Comparison of ENCODE assay signal across 1 cellular context in genomic region chr16:88700322-88700635, GRCh38.
TF ChIP-seq lines count a peak whose summit lies in the region.

No MANE protein-coding gene starts in this region.

TF ChIP-seq in H1, 55 proteins besides CTCF, POLR2A, EP300 and RAD21:
- no peak for TF ChIP-seq CHD7 (IDR thresholded peaks at IDR 0.05; ENCODE audit: insufficient replicate concordance, low read length)
- no peak for TF ChIP-seq SIN3A (conservative IDR thresholded peaks at IDR 0.05 in 1 of 2, IDR thresholded peaks at IDR 0.05 in 1 of 2; ENCODE audit: low read depth in 1 of 2, low read length in 2 of 2)
- TF ChIP-seq KDM4A (IDR thresholded peaks at IDR 0.05; ENCODE audit: low read depth, low read length, severe bottlenecking), result no peak
- TF ChIP-seq YY1 (IDR thresholded peaks at IDR 0.05; ENCODE audit: low read depth, low read length), result no peak
- TF ChIP-seq TAF1 (IDR thresholded peaks at IDR 0.05; ENCODE audit: low read depth, low read length), result no peak
- no peak for TF ChIP-seq ASH2L (IDR thresholded peaks at IDR 0.05; ENCODE audit: low read length)
- TF ChIP-seq KDM5A (IDR thresholded peaks at IDR 0.05; ENCODE audit: low read length), result no peak
- no peak for TF ChIP-seq NRF1 (IDR thresholded peaks at IDR 0.05; ENCODE audit: low read depth, low read length)
- no peak for TF ChIP-seq RXRA (IDR thresholded peaks at IDR 0.05; ENCODE audit: insufficient read depth, low read depth, low read length)
- TF ChIP-seq BRCA1 (IDR thresholded peaks at IDR 0.05; ENCODE audit: low read depth, low read length), result no peak
- TF ChIP-seq KDM1A (IDR thresholded peaks at IDR 0.05; ENCODE audit: borderline replicate concordance, low read length), result no peak
- TF ChIP-seq POLR2AphosphoS5 (IDR thresholded peaks at IDR 0.05; ENCODE audit: low read depth, low read length), result no peak
- TF ChIP-seq MAX (IDR thresholded peaks at IDR 0.05), result no peak
- TF ChIP-seq HDAC6 (IDR thresholded peaks at IDR 0.05; ENCODE audit: low read depth, low read length), result no peak
- no peak for TF ChIP-seq CEBPB (IDR thresholded peaks at IDR 0.05; ENCODE audit: low read depth, low read length)
- no peak for TF ChIP-seq SAP30 (IDR thresholded peaks at IDR 0.05; ENCODE audit: insufficient read depth, insufficient replicate concordance, low read length)
TF ChIP-seq in H1: peak in this region for 0.
